Comparison of ENCODE assay signal across 8 cellular contexts in the genomic region with DNA sequence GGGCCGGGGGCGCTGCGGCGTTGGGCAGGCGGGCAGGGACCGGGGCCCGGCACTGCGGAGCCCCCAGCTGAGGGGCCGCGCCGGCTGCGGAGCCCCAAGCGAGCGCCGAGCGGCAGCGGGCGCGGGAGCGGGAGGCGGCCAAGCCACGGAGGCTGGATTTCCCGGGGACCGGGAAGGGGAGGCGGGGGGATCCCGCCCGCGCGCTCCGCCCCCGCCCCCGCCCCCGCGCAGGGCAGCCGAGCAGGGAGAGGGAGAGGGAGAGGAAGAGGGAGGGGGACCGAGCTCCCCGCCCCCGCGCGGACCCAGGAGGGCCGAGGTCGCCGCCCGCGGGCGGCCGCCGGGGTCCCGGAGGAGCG. TPM values are rescaled to one million over a fixed set of nuclear protein-coding genes. Genes with fewer than 3 reads are reported as not detected.
A peak's percentile ranks its signal among the peaks of the same experiment; 100 is the strongest.
DNase-seq lines count a peak whose midpoint lies in the region; ATAC-seq and TF ChIP-seq lines count a peak whose summit lies in the region.

A gene with protein sequence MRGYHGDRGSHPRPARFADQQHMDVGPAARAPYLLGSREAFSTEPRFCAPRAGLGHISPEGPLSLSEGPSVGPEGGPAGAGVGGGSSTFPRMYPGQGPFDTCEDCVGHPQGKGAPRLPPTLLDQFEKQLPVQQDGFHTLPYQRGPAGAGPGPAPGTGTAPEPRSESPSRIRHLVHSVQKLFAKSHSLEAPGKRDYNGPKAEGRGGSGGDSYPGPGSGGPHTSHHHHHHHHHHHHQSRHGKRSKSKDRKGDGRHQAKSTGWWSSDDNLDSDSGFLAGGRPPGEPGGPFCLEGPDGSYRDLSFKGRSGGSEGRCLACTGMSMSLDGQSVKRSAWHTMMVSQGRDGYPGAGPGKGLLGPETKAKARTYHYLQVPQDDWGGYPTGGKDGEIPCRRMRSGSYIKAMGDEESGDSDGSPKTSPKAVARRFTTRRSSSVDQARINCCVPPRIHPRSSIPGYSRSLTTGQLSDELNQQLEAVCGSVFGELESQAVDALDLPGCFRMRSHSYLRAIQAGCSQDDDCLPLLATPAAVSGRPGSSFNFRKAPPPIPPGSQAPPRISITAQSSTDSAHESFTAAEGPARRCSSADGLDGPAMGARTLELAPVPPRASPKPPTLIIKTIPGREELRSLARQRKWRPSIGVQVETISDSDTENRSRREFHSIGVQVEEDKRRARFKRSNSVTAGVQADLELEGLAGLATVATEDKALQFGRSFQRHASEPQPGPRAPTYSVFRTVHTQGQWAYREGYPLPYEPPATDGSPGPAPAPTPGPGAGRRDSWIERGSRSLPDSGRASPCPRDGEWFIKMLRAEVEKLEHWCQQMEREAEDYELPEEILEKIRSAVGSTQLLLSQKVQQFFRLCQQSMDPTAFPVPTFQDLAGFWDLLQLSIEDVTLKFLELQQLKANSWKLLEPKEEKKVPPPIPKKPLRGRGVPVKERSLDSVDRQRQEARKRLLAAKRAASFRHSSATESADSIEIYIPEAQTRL (minus strand): TSS at position 154 of the 356 bp plus-strand sequence. CDS start 24,267 bp downstream, outside the sequence.

- no peaks in the 10 kb centered on the region for H3K9me3 Mint-ChIP-seq in T-cell

- no peak for TF ChIP-seq POLR2A in stomach (IDR thresholded peaks at IDR 0.05)

- H3K27ac ChIP-seq in heart right ventricle = no peak within 1 kb of the TSS
- H3K27ac ChIP-seq in stomach = no peak within 1 kb of the TSS

- CTCF ChIA-PET in T-cell (lab: Charles Lee) = interaction anchor here in 1 of 2 donors (0.6 kb wide), 1 partner anchor 1617 kb away, joined by 4 read pairs; no protein-coding TSS in a partner anchor

- no peaks in the 10 kb centered on the region for H3K36me3 ChIP-seq in heart right ventricle
- H3K36me3 ChIP-seq in stomach = no peaks in the 10 kb centered on the region

- ATAC-seq in heart right ventricle = peak in 1 of 8 donors; percentile 25
- ATAC-seq in left ventricle myocardium superior = no peak
- peak; percentile 40 to 61 (median 43) for ATAC-seq in T-cell (replicated peaks in 1 of 4)
- ATAC-seq in omental fat pad (ENCODE audit: low FRiP score) = no peak

- peaks cover 8 to 11% (median 9%) of the 10 kb centered on the region in 3 donors for H3K4me1 Mint-ChIP-seq in T-cell

- intact Hi-C loops in heart right ventricle (cut with DNase I) = no loop called here
- intact Hi-C loops in left ventricle myocardium superior (cut with micrococcal nuclease) = no loop called here
- intact Hi-C loops in stomach (cut with DNase I; ENCODE audit: low total_unique reads) = no loop called here

- 0 to 1% methylated on average over 28 to 50 of the region's 50 CpGs for WGBS in heart right ventricle, 2 donors
- WGBS in stomach, 5 donors = 0 to 1% (median 0%) methylated on average over 8 to 50 of the region's 50 CpGs; no CpG with 5 or more reads in 1 of the 5 donors

- H3K27me3 ChIP-seq in heart right ventricle = peaks cover 11 to 77% (median 62%) of the 10 kb centered on the region in 7 donors
- peaks cover 17 to 80% (median 63%) of the 10 kb centered on the region in 3 donors for H3K27me3 ChIP-seq in stomach

- DNase-seq in heart right ventricle = no peak
- DNase-seq in left ventricle myocardium superior = no peak
- peak in 1 of 34 experiments; percentile 2 for DNase-seq in T-cell
- no peak for DNase-seq in stomach
- no peak for DNase-seq in omental fat pad (ENCODE audit: low spot score)
- DNase-seq in dedifferentiated amniotic fluid mesenchymal stem cell (ENCODE audit: extremely low spot score) = no peak
- DNase-seq in KG1 (lab: John Stamatoyannopoulos, UW) = no peak

- peaks cover 55 to 62% of the 10 kb centered on the region in 2 donors for H3K27me3 Mint-ChIP-seq in T-cell

- H3K27ac Mint-ChIP-seq in T-cell = peak within 1 kb of the TSS in 1 of 2 donors; percentile 7

- H3K9me3 ChIP-seq in heart right ventricle = no peaks in the 10 kb centered on the region
- H3K9me3 ChIP-seq in stomach = no peaks in the 10 kb centered on the region

- TF ChIP-seq CTCF in heart right ventricle (IDR thresholded peaks at IDR 0.05) (no peak), stomach (IDR thresholded peaks at IDR 0.05) (no peak), omental fat pad (IDR thresholded peaks at IDR 0.05) (no peak)

- H3K4me1 ChIP-seq in heart right ventricle (peaks cover 4 to 13% (median 9%) of the 10 kb centered on the region in 9 donors), stomach (peaks cover 16 to 20% (median 17%) of the 10 kb centered on the region in 4 donors)

- POLR2A ChIA-PET in T-cell (lab: Charles Lee) = interaction anchor here in 1 of 2 donors (0.7 kb wide), 1 partner anchor 14 kb away, joined by 8 read pairs; no protein-coding TSS in a partner anchor

- TF ChIP-seq EP300 in stomach (IDR thresholded peaks at IDR 0.05) = no peak

- peak within 1 kb of the TSS; percentile 14 to 55 (median 41) for H3K4me3 ChIP-seq in heart right ventricle
- peak within 1 kb of the TSS; percentile 75 for H3K4me3 ChIP-seq in iPS-11a (ENCODE audit: low read depth, low read length)
- H3K4me3 ChIP-seq in stomach = peak within 1 kb of the TSS; percentile 44 to 64 (median 55)

- H3K4me3 Mint-ChIP-seq in T-cell = peak within 1 kb of the TSS; percentile 77 to 84 (median 77)

- H3K36me3 Mint-ChIP-seq in T-cell = no peaks in the 10 kb centered on the region

RNA-seq across cellular contexts. Expression of the gene that starts here (rescaled TPM):
- total RNA-seq in heart right ventricle (under 1 TPM in 4 of 10 donors, not detected in 6; 0.11 to 0.35 (median 0.15) TPM), left ventricle myocardium superior (0.10 TPM), T-cell (1 to 10 TPM in 1 of 5 donors, under 1 TPM in 4; 0.78 to 1.6 (median 0.99) TPM), stomach (under 1 TPM in 2 of 5 donors, not detected in 3; 0.18 to 0.29 TPM), omental fat pad (under 1 TPM; 0.25 to 0.84 (median 0.30) TPM)
- polyA plus RNA-seq in heart right ventricle (under 1 TPM; 0.07 to 0.10 TPM), stomach (under 1 TPM; 0.15 to 0.25 (median 0.15) TPM)

Comparison
In these comparisons a context has a peak if more than half of its experiments do, and no peak if none do; other contexts are left out.
1. ATAC-seq: peak in T-cell (4 of 4); none in left ventricle myocardium superior (single experiment) and omental fat pad (single experiment).
2. Peak in every context shown above with its lines, with median percentiles within 50 percentile points of each other: H3K4me3 ChIP-seq.